1 cellular context compared by ENCODE assay signal in genomic region chr6:160393966-160394653, GRCh38.
TF ChIP-seq lines count a peak whose summit lies in the region.

No MANE protein-coding gene starts in this region.

TF ChIP-seq in SK-N-SH, 30 proteins besides CTCF, POLR2A, EP300 and RAD21 (continued from another document):
- no peak for TF ChIP-seq TEAD4 (IDR thresholded peaks at IDR 0.05; ENCODE audit: borderline replicate concordance, insufficient read depth)
- TF ChIP-seq NRF1 (IDR thresholded peaks at IDR 0.05; ENCODE audit: low read depth, low read length), result no peak
- TF ChIP-seq FOXM1 (IDR thresholded peaks at IDR 0.05; ENCODE audit: low read depth), result no peak
- no peak for TF ChIP-seq SIN3A (IDR thresholded peaks at IDR 0.05; ENCODE audit: borderline replicate concordance, low read depth, low read length)
